Comparison of ENCODE assay signal across 8 cellular contexts in genomic region chr20:43590392-43591303, GRCh38. TPM values are rescaled to one million over a fixed set of nuclear protein-coding genes. Genes with fewer than 3 reads are reported as not detected.
DNase-seq lines count a peak whose midpoint lies in the region; ATAC-seq and TF ChIP-seq lines count a peak whose summit lies in the region.

A gene with protein sequence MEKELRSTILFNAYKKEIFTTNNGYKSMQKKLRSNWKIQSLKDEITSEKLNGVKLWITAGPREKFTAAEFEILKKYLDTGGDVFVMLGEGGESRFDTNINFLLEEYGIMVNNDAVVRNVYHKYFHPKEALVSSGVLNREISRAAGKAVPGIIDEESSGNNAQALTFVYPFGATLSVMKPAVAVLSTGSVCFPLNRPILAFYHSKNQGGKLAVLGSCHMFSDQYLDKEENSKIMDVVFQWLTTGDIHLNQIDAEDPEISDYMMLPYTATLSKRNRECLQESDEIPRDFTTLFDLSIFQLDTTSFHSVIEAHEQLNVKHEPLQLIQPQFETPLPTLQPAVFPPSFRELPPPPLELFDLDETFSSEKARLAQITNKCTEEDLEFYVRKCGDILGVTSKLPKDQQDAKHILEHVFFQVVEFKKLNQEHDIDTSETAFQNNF (plus strand): TSS chr20:43590937. CDS start chr20:43594699, 3,762 bp downstream.

- no peaks in the 10 kb centered on the region for H3K9me3 ChIP-seq in right lobe of liver

- no peak for TF ChIP-seq POLR2A in right lobe of liver (IDR thresholded peaks at IDR 0.05)

- H3K4me3 ChIP-seq in dorsolateral prefrontal cortex (peak within 1 kb of the TSS; percentile 75 to 100 (median 93)), right lobe of liver (peak within 1 kb of the TSS; percentile 64 to 82 (median 68))

- intact Hi-C loops in activated CD4-positive, alpha-beta memory T cell treated with anti-CD3 and anti-CD28 coated beads for 36 hours (cut with micrococcal nuclease): loop anchor here (1.0 to 10.0 kb wide), 3 partner anchors 76 to 474 kb away; partner anchors contain the start of gene SRSF6
- intact Hi-C loops in dorsolateral prefrontal cortex (cut with DNase I) (loop anchor here in 1 of 2 donors (2.0 kb wide), 2 partner anchors 52 to 134 kb away; partner anchors contain the start of gene SRSF6), right lobe of liver (cut with DNase I) (no loop called here)

- WGBS in right lobe of liver (ENCODE audit: insufficient coverage, low coverage, low lambda C conversion rate, missing lambda C conversion rate): 1% methylated on average over 28 of the region's 68 CpGs

- H3K27ac ChIP-seq in C4-2B (peak within 1 kb of the TSS; percentile 73), dorsolateral prefrontal cortex (peak within 1 kb of the TSS; percentile 46 to 97 (median 89)), right lobe of liver (peak within 1 kb of the TSS; percentile 75 to 80 (median 79))

- no peaks in the 10 kb centered on the region for H3K27me3 ChIP-seq in dorsolateral prefrontal cortex
- no peaks in the 10 kb centered on the region for H3K27me3 ChIP-seq in right lobe of liver

- TF ChIP-seq CTCF in C4-2B (conservative IDR thresholded peaks at IDR 0.05) (no peak), dorsolateral prefrontal cortex (IDR thresholded peaks at IDR 0.05 in 54 of 56, conservative IDR thresholded peaks at IDR 0.05 in 2 of 56; ENCODE audit: low read depth in 1 of 56, partially characterized antibody in 56 of 56) (peak in 25 of 56 donors; percentile 0 to 51 (median 23)), right lobe of liver (IDR thresholded peaks at IDR 0.05) (no peak)

- no peaks in the 10 kb centered on the region for H3K27me3 Mint-ChIP-seq in activated CD4-positive, alpha-beta memory T cell treated with anti-CD3 and anti-CD28 coated beads for 36 hours

- H3K36me3 ChIP-seq in right lobe of liver: peaks cover 0 to 20% (median 2%) of the 10 kb centered on the region in 4 donors

- POLR2A ChIA-PET in activated CD4-positive, alpha-beta memory T cell treated with anti-CD3 and anti-CD28 coated beads for 36 hours (lab: Charles Lee): interaction anchor here (1.0 to 1.5 kb wide), 2 partner anchors 101 to 132 kb away, joined by 3 to 4 read pairs; no protein-coding TSS in a partner anchor

- H3K9me3 Mint-ChIP-seq in activated CD4-positive, alpha-beta memory T cell treated with anti-CD3 and anti-CD28 coated beads for 36 hours: no peaks in the 10 kb centered on the region

- peak within 1 kb of the TSS; percentile 86 for H3K4me3 Mint-ChIP-seq in activated CD4-positive, alpha-beta memory T cell treated with anti-CD3 and anti-CD28 coated beads for 36 hours

- peaks cover 4% of the 10 kb centered on the region for H3K36me3 Mint-ChIP-seq in activated CD4-positive, alpha-beta memory T cell treated with anti-CD3 and anti-CD28 coated beads for 36 hours

- peaks cover 0 to 38% (median 0%) of the 10 kb centered on the region in 4 donors for H3K4me1 ChIP-seq in right lobe of liver

- DNase-seq in NCI-H82 (lab: John Stamatoyannopoulos, UW) (peak; percentile 96), dorsolateral prefrontal cortex (peak; percentile 82 to 93 (median 92)), right lobe of liver (peak; percentile 95)
- DNase-seq in activated CD4-positive, alpha-beta memory T cell treated with anti-CD3 and anti-CD28 coated beads for 36 hours: peak; percentile 92
- peak; percentile 85 to 88 for DNase-seq in stimulated activated CD4-positive, alpha-beta T cell treated with anti-CD3 and anti-CD28 coated beads, Interleukin-4, amount 100 ng/mL, for 4 hours

- CTCF ChIA-PET in activated CD4-positive, alpha-beta memory T cell treated with anti-CD3 and anti-CD28 coated beads for 36 hours (lab: Charles Lee): interaction anchor here (0.6 to 2.5 kb wide), 6 partner anchors 52 to 958 kb away, joined by 3 to 10 read pairs (median 4); no protein-coding TSS in a partner anchor

- ATAC-seq in GM19395 (IDR thresholded peaks at IDR 0.05; ENCODE audit: unreplicated experiment) (peak; percentile 99), HG03565 (IDR thresholded peaks at IDR 0.05; ENCODE audit: unreplicated experiment) (peak; percentile 99), right lobe of liver (peak; percentile 94 to 99 (median 98))

- H3K27ac Mint-ChIP-seq in activated CD4-positive, alpha-beta memory T cell treated with anti-CD3 and anti-CD28 coated beads for 36 hours: peak within 1 kb of the TSS; percentile 96

- H3K4me1 Mint-ChIP-seq in activated CD4-positive, alpha-beta memory T cell treated with anti-CD3 and anti-CD28 coated beads for 36 hours (ENCODE audit: low read depth): peaks cover 12% of the 10 kb centered on the region

RNA-seq across cellular contexts. Expression of the gene that starts here (rescaled TPM):
- 10 to 100 TPM; 15.3 to 17.0 TPM for total RNA-seq in activated CD4-positive, alpha-beta memory T cell treated with anti-CD3 and anti-CD28 coated beads for 36 hours
- total RNA-seq in dorsolateral prefrontal cortex: 10 to 100 TPM; 16.3 to 36.7 (median 24.2) TPM
- 1 to 10 TPM; 3.4 to 6.0 (median 4.1) TPM for total RNA-seq in right lobe of liver

Comparison
In these comparisons a context has a peak if more than half of its experiments do, and no peak if none do; other contexts are left out.
1. Peak in every context shown above with its lines: DNase-seq, ATAC-seq, H3K4me3 ChIP-seq and H3K27ac ChIP-seq.